In the genomic region with DNA sequence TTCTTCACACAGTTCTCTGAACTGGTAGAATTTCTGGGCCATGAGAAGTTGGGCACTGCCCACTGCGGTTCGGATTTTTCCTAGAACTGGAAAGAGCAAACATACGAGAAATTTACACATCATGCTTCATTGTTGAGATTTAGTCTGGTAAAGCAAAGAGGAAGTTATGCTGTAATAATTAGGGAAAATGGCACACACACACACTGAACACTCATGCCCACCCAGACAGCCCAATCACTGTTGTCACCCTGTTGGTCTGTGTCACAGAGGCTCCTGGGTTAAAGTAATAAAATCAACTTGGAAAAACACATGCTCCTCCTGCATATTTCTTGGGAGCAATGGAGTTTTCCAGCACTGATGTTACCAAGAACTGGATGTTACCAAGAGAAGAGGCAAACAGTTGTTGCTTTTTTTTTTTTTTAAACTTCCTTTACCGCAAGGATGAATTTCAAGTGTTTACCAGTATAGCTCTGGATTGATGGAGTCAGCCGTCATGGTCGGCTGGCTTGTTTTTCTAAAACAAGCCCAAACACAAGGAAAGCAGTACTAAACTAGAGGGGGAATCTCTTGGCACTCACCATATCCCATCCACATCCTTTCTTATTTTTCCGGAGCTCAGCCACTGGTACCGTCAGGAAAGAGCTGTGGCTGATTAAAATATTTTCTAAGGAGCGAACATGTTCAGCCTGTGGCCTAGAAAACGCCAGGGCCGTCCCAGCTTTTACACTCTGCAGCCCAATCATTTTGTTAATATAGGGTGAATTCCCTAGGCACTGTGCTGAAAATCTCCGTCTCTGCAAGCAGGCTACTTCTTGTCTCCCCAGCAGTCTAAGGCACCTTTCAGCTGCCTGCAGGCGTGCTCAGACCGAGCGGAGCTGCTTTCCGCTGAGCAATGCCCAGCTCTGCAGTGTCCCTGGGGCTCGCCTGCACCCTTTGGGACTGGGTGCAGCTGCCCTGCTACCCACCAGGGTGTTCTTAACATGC, we compare ENCODE assay signal across 13 cellular contexts. TPM values are rescaled to one million over a fixed set of nuclear protein-coding genes. Genes with fewer than 3 reads are reported as not detected.
DNase-seq lines count a peak whose midpoint lies in the region; ATAC-seq and TF ChIP-seq lines count a peak whose summit lies in the region.
"Had no signal": no experiment of that assay in that cellular context is flagged by ENCODE, and none has a peak within 500 bp of the region (broad histone marks: within the 10 kb centered on the region; RNA-seq: fewer than 3 reads in every experiment).

No MANE protein-coding gene starts in this region.

- POLR2A ChIA-PET in HEK293 (lab: Yijun Ruan, JAX) (interaction anchor here (0.5 kb wide), 1 partner anchor 69 kb away, joined by 3 read pairs; no protein-coding TSS in a partner anchor), HEK293T (lab: Yijun Ruan, JAX) (no interaction called here)

- ATAC-seq in foreskin keratinocyte, result peak; percentile 82
- peak; percentile 25 for ATAC-seq in sciatic nerve
- no peak for ATAC-seq in GM18870 (IDR thresholded peaks at IDR 0.05; ENCODE audit: unreplicated experiment)
- ATAC-seq in HG03139 (IDR thresholded peaks at IDR 0.05; ENCODE audit: unreplicated experiment), result no peak
- ATAC-seq: activated T-cell treated with anti-CD3 and anti-CD28 coated beads, Interleukin-2, amount 50 U/mL, for 72 hours; stimulated activated naive CD8-positive, alpha-beta T cell treated with anti-CD3 and anti-CD28 coated beads, Interleukin-15, amount 100 ng/mL, for 72 hours had no signal

- H3K27ac ChIP-seq in HEK293 (ENCODE audit: extremely low read depth, low read depth, low read length), result no peak overlapping the region
- H3K27ac ChIP-seq in foreskin keratinocyte, result no peak overlapping the region
- H3K27ac ChIP-seq: VCaP had no signal

- DNase-seq in NCI-H345 treated with DMSO at 0.1 percent for 48 hours (lab: John Stamatoyannopoulos, UW; ENCODE audit: unreplicated experiment) (peak; percentile 43), foreskin keratinocyte (peak; percentile 31 to 55), sciatic nerve (ENCODE audit: low spot score) (no peak), HPDE6-E6E7 (ENCODE audit: extremely low spot score) (no peak), HEK293T (ENCODE audit: extremely low spot score) (no peak)
- DNase-seq: activated T-cell treated with anti-CD3 and anti-CD28 coated beads, Interleukin-2, amount 50 U/mL, for 72 hours; Caco-2; stimulated activated CD4-positive, alpha-beta T cell treated with anti-CD3 and anti-CD28 coated beads, Interleukin-2, amount 100 ng/mL, for 48 hours; stimulated activated naive CD8-positive, alpha-beta T cell treated with anti-CD3 and anti-CD28 coated beads, Interleukin-15, amount 100 ng/mL, for 72 hours had no signal

- H3K4me1 ChIP-seq in HEK293 (ENCODE audit: control insufficient read depth, insufficient read depth, low read length) (peaks cover 3% of the 10 kb centered on the region; the same call in 1 of the 2 replicates), foreskin keratinocyte (peaks cover 9% of the 10 kb centered on the region)
- H3K4me1 ChIP-seq: Caco-2 had no signal

- no peaks in the 10 kb centered on the region for H3K27me3 ChIP-seq in foreskin keratinocyte

- H3K36me3 ChIP-seq in HEK293 (ENCODE audit: control insufficient read depth in 2 of 2, insufficient read depth in 1 of 2, low read length in 2 of 2), result no peaks in the 10 kb centered on the region

- no peaks in the 10 kb centered on the region for H3K9me3 ChIP-seq in HEK293 (ENCODE audit: control insufficient read depth, insufficient read depth, low read depth, low read length)
- H3K9me3 ChIP-seq: Caco-2 had no signal

- intact Hi-C loops in sciatic nerve (cut with DNase I), result no loop called here

- CTCF ChIA-PET in HEK293 (lab: Yijun Ruan, JAX), result interaction anchor here (0.6 to 3.0 kb wide), 3 partner anchors 29 to 231 kb away, joined by 3 to 9 read pairs (median 3); no protein-coding TSS in a partner anchor
- CTCF ChIA-PET in HEK293T (lab: Yijun Ruan, JAX), result no interaction called here

- H3K4me3 ChIP-seq in HEK293 (ENCODE audit: low read depth, low read length), result no peak overlapping the region

- TF ChIP-seq CTCF in HEK293 (tag by site-specific recombination; IDR thresholded peaks at IDR 0.05) (no peak), foreskin keratinocyte (conservative IDR thresholded peaks at IDR 0.05) (no peak)

TF ChIP-seq in HEK293, 187 proteins besides CTCF, POLR2A, EP300 and RAD21:
- TF ChIP-seq GLI4 (tag by site-specific recombination; IDR thresholded peaks at IDR 0.05), result no peak
- TF ChIP-seq ZNF133 (tag by site-specific recombination; IDR thresholded peaks at IDR 0.05), result 0 out of 2 replicates have a peak, but pooled peaks have one; percentile 40
- TF ChIP-seq, protein P1, sequence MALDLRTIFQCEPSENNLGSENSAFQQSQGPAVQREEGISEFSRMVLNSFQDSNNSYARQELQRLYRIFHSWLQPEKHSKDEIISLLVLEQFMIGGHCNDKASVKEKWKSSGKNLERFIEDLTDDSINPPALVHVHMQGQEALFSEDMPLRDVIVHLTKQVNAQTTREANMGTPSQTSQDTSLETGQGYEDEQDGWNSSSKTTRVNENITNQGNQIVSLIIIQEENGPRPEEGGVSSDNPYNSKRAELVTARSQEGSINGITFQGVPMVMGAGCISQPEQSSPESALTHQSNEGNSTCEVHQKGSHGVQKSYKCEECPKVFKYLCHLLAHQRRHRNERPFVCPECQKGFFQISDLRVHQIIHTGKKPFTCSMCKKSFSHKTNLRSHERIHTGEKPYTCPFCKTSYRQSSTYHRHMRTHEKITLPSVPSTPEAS (tag by site-specific recombination; IDR thresholded peaks at IDR 0.05), result no peak

TF ChIP-seq in HEK293T, 16 proteins besides CTCF, POLR2A, EP300 and RAD21:
- no peak for TF ChIP-seq ZNF384 (IDR thresholded peaks at IDR 0.05)
- no peak for TF ChIP-seq CTBP1 (IDR thresholded peaks at IDR 0.05; ENCODE audit: borderline replicate concordance)
- TF ChIP-seq L3MBTL2 (conservative IDR thresholded peaks at IDR 0.05), result no peak
- TF ChIP-seq FOXA1 (IDR thresholded peaks at IDR 0.05), result no peak
- no peak for TF ChIP-seq SP1 (IDR thresholded peaks at IDR 0.05)
- no peak for TF ChIP-seq ARNT (IDR thresholded peaks at IDR 0.05)
- no peak for TF ChIP-seq NFRKB (IDR thresholded peaks at IDR 0.05)
- TF ChIP-seq, protein P2, sequence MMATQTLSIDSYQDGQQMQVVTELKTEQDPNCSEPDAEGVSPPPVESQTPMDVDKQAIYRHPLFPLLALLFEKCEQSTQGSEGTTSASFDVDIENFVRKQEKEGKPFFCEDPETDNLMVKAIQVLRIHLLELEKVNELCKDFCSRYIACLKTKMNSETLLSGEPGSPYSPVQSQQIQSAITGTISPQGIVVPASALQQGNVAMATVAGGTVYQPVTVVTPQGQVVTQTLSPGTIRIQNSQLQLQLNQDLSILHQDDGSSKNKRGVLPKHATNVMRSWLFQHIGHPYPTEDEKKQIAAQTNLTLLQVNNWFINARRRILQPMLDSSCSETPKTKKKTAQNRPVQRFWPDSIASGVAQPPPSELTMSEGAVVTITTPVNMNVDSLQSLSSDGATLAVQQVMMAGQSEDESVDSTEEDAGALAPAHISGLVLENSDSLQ (IDR thresholded peaks at IDR 0.05), result no peak
- TF ChIP-seq FOXK2 (IDR thresholded peaks at IDR 0.05), result no peak
- no peak for TF ChIP-seq LEF1 (IDR thresholded peaks at IDR 0.05; ENCODE audit: borderline replicate concordance)
- no peak for TF ChIP-seq BHLHE40 (IDR thresholded peaks at IDR 0.05; ENCODE audit: borderline replicate concordance)
- no peak for TF ChIP-seq HDGF (IDR thresholded peaks at IDR 0.05; ENCODE audit: borderline replicate concordance)
- no peak for TF ChIP-seq SUZ12 (IDR thresholded peaks at IDR 0.05)
- TF ChIP-seq FOXM1 (IDR thresholded peaks at IDR 0.05; ENCODE audit: borderline replicate concordance), result no peak
- TF ChIP-seq TARDBP (IDR thresholded peaks at IDR 0.05), result no peak

RNA-seq across cellular contexts. Expression of a gene that starts 58.9 kb away (rescaled TPM):
- total RNA-seq in foreskin keratinocyte (80.1 and 83.4 TPM in 2 replicates), sciatic nerve (59.3 TPM)
- polyA plus RNA-seq in foreskin keratinocyte, result 48.7 and 55.4 TPM in 2 replicates

Comparison
In these comparisons a context has a peak if more than half of its experiments do, and no peak if none do; other contexts are left out.
1. DNase-seq: peak in NCI-H345 treated with DMSO at 0.1 percent for 48 hours (single experiment) and foreskin keratinocyte (2 of 2); none in sciatic nerve (single experiment), HPDE6-E6E7 (single experiment) and HEK293T (single experiment).
2. ATAC-seq: peak in foreskin keratinocyte (single experiment) and sciatic nerve (single experiment); none in GM18870 (single experiment) and HG03139 (single experiment).